ENCODE assay signal across 25 cellular contexts in the genomic region with DNA sequence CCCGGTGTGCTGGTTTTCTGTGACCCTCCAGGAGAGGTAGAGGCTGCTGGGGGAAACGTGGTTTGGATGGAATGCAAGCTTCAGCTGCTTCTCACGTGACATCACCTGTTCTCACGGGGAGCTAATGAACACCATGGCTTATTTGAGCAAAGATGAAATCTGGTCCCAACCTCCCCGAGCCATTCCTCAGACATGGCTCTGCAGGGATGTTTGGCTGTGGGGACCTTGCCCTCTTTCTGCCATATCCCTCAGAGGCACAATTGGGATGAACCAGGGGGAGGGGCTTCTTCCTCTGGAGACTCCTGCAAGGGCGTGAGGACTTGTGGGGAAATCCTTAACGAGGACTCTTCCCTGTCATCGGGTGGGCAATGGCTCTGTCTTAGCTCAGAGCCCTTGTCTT.
"Had no signal": no experiment of that assay in that cellular context is flagged by ENCODE, and none has a peak within 500 bp of the region (broad histone marks: within the 10 kb centered on the region; RNA-seq: fewer than 3 reads in every experiment).

No MANE protein-coding gene starts in this region.

- DNase-seq: heart left ventricle; hypothalamus; immature natural killer cell; left ventricle myocardium inferior; naive thymus-derived CD8-positive, alpha-beta T cell; nucleus accumbens; psoas muscle; right lobe of liver; stimulated activated CD4-positive, alpha-beta T cell treated with anti-CD3 and anti-CD28 coated beads, Interleukin-12 subunit alpha, Interleukin-12 subunit beta, amount 100 ng/mL, for 4 hours; stimulated activated CD4-positive, alpha-beta T cell treated with anti-CD3 and anti-CD28 coated beads, Interleukin-15, amount 100 ng/mL, for 24 hours; stimulated activated CD4-positive, alpha-beta T cell treated with anti-CD3 and anti-CD28 coated beads, Interleukin-2, amount 100 ng/mL, for 24 hours; stimulated activated CD4-positive, alpha-beta T cell treated with anti-CD3 and anti-CD28 coated beads, Interleukin-4, amount 100 ng/mL, for 1 hour; stimulated activated naive B cell treated with anti-CD40 and anti-IgM and Interleukin-4, amounts not matched to agents 10 μg/mL and 1 μg/mL and 100 μg/mL, for 72 hours; stimulated activated naive CD8-positive, alpha-beta T cell treated with anti-CD3 and anti-CD28 coated beads, Interleukin-15, Interleukin-2, amounts not matched to agents 100 U/mL and 50 U/mL, for 24 hours; stomach; testis; thyroid gland; upper lobe of right lung had no signal

- H3K27me3 Mint-ChIP-seq: naive thymus-derived CD8-positive, alpha-beta T cell; stimulated activated naive B cell treated with anti-CD40 and anti-IgM and Interleukin-4, amounts not matched to agents 10 μg/mL and 1 μg/mL and 100 μg/mL, for 72 hours had no signal

- H3K36me3 ChIP-seq: heart left ventricle, left ventricle myocardium inferior, right lobe of liver, stomach, thyroid gland, upper lobe of right lung had no signal

- H3K4me1 ChIP-seq: heart left ventricle, left ventricle myocardium inferior, parathyroid adenoma, psoas muscle, right lobe of liver, stomach, testis, thyroid gland, upper lobe of right lung had no signal

- H3K4me1 Mint-ChIP-seq: immature natural killer cell; naive thymus-derived CD8-positive, alpha-beta T cell; nephron; stimulated activated naive B cell treated with anti-CD40 and anti-IgM and Interleukin-4, amounts not matched to agents 10 μg/mL and 1 μg/mL and 100 μg/mL, for 72 hours had no signal

- H3K9ac ChIP-seq: parathyroid adenoma had no signal

- H2AFZ ChIP-seq: parathyroid adenoma had no signal

- H3K27ac Mint-ChIP-seq: immature natural killer cell; naive thymus-derived CD8-positive, alpha-beta T cell; nephron; stimulated activated naive B cell treated with anti-CD40 and anti-IgM and Interleukin-4, amounts not matched to agents 10 μg/mL and 1 μg/mL and 100 μg/mL, for 72 hours had no signal

- FAIRE-seq: islet of Langerhans, urothelium cell line had no signal

- H3K27ac ChIP-seq: heart left ventricle, left ventricle myocardium inferior, parathyroid adenoma, psoas muscle, right lobe of liver, skin epidermis, stomach, testis, thyroid gland, upper lobe of right lung had no signal

- H3K36me3 Mint-ChIP-seq: immature natural killer cell; naive thymus-derived CD8-positive, alpha-beta T cell; stimulated activated naive B cell treated with anti-CD40 and anti-IgM and Interleukin-4, amounts not matched to agents 10 μg/mL and 1 μg/mL and 100 μg/mL, for 72 hours had no signal

- H3K4me3 Mint-ChIP-seq: immature natural killer cell; naive thymus-derived CD8-positive, alpha-beta T cell; nephron; neural crest cell; stimulated activated naive B cell treated with anti-CD40 and anti-IgM and Interleukin-4, amounts not matched to agents 10 μg/mL and 1 μg/mL and 100 μg/mL, for 72 hours had no signal

- H3K79me2 ChIP-seq: parathyroid adenoma had no signal

- H3K4me3 ChIP-seq: heart left ventricle, left ventricle myocardium inferior, lung, psoas muscle, right lobe of liver, skin epidermis, stomach, testis, thyroid gland, upper lobe of right lung had no signal

- H3K9me3 ChIP-seq: heart left ventricle, left ventricle myocardium inferior, psoas muscle, right lobe of liver, stomach, testis, thyroid gland, upper lobe of right lung had no signal

- H3K27me3 ChIP-seq: right lobe of liver, testis, thyroid gland, upper lobe of right lung had no signal

- H3K9me3 Mint-ChIP-seq: naive thymus-derived CD8-positive, alpha-beta T cell; nephron; neural crest cell; stimulated activated naive B cell treated with anti-CD40 and anti-IgM and Interleukin-4, amounts not matched to agents 10 μg/mL and 1 μg/mL and 100 μg/mL, for 72 hours had no signal
